Comparison of ENCODE assay signal across 8 cellular contexts in the genomic region with DNA sequence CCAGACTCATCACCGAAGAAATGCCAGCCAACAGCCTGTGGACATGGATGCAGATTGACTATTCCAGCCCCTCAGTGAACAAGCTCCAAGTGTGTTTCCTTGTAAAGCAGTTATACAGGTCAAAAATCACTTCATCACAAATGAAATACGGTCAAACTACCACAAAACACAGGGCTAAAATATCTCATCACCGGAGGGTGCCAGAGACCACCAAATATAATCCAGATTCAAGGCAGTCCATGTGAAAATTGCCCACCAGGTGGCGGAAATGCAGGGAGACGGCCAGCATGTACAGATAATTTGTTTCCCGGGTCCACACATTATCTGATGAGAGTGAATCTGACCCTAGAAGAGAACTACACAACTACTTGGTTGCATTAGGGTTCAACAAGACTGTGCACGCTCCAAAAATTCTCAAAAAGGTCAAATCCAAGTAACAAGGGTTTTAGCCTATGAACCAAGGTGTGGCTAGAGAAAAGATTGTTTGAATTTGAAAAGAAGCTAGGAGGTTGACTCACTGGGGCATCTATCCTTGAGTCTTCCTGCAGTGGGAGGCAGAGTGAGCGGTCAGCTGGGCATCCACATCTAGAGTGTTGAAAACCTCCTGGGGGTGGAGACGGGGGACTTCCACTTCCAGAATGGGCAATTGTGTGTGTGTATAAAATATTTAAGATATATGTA.
DNase-seq lines count a peak whose midpoint lies in the region; ATAC-seq and TF ChIP-seq lines count a peak whose summit lies in the region.

No MANE protein-coding gene starts in this region.

- no peaks in the 10 kb centered on the region for H3K36me3 Mint-ChIP-seq in activated CD4-positive, alpha-beta memory T cell treated with anti-CD3 and anti-CD28 coated beads for 36 hours

- H3K4me3 ChIP-seq in AG04450 (ENCODE audit: low read depth, low read length) (no peak overlapping the region), mesendoderm (ENCODE audit: low read length) (no peak overlapping the region)

- no peak overlapping the region for H3K9ac ChIP-seq in mesendoderm (ENCODE audit: low read length)

- intact Hi-C loops in activated CD4-positive, alpha-beta memory T cell treated with anti-CD3 and anti-CD28 coated beads for 36 hours (cut with micrococcal nuclease): loop anchor here (1.0 to 5.0 kb wide), 5 partner anchors 152 to 428 kb away; no protein-coding TSS in a partner anchor

- POLR2A ChIA-PET in AG04450 (lab: Yijun Ruan, JAX): no interaction called here
- POLR2A ChIA-PET in activated CD4-positive, alpha-beta memory T cell treated with anti-CD3 and anti-CD28 coated beads for 36 hours (lab: Charles Lee): no interaction called here

- peaks cover 12% of the 10 kb centered on the region for H3K9me3 Mint-ChIP-seq in activated CD4-positive, alpha-beta memory T cell treated with anti-CD3 and anti-CD28 coated beads for 36 hours

- H4K5ac ChIP-seq in mesendoderm (ENCODE audit: low read length): no peak overlapping the region

- H3K79me1 ChIP-seq in mesendoderm (ENCODE audit: low read length): no peaks in the 10 kb centered on the region

- H3K4me1 Mint-ChIP-seq in activated CD4-positive, alpha-beta memory T cell treated with anti-CD3 and anti-CD28 coated beads for 36 hours (ENCODE audit: low read depth): peaks cover 3% of the 10 kb centered on the region

- no peak overlapping the region for H2BK15ac ChIP-seq in mesendoderm (replicated peaks; ENCODE audit: low read depth)

- no peak overlapping the region for H4K8ac ChIP-seq in mesendoderm (ENCODE audit: low read depth, low read length)

- CTCF ChIA-PET in AG04450 (lab: Charles Lee): interaction anchor here (0.5 to 8.4 kb wide), 42 partner anchors 8 to 632 kb away, joined by 3 to 304 read pairs (median 4); a partner anchor contains a TSS
- CTCF ChIA-PET in activated CD4-positive, alpha-beta memory T cell treated with anti-CD3 and anti-CD28 coated beads for 36 hours (lab: Charles Lee): interaction anchor here (0.7 to 9.3 kb wide), 43 partner anchors 7 to 428 kb away, joined by 3 to 217 read pairs (median 5); a partner anchor contains a TSS

- TF ChIP-seq CTCF in AG04450 (IDR thresholded peaks at IDR 0.05; ENCODE audit: low read depth, low read length): peak; percentile 90

- DNase-seq in AG04450 (ENCODE audit: low read depth, low spot score) (peak; percentile 36), NCI-H526 (lab: John Stamatoyannopoulos, UW) (peak; percentile 26 to 88), ecto neural progenitor cell (ENCODE audit: low spot score) (peak; percentile 83), mesendoderm (peak; percentile 77), NCI-H226 (no peak)
- peak; percentile 81 for DNase-seq in activated CD4-positive, alpha-beta memory T cell treated with anti-CD3 and anti-CD28 coated beads for 36 hours
- DNase-seq in stimulated activated CD8-positive, alpha-beta memory T cell treated with anti-CD3 and anti-CD28 coated beads, Interleukin-4, amount 100 ng/mL, for 4 hours (ENCODE audit: low read depth in 2 of 2, low spot score in 1 of 2): peak; percentile 48 to 52

- no peak overlapping the region for H3K4ac ChIP-seq in mesendoderm (ENCODE audit: low read depth, low read length)

- no peak overlapping the region for H3K4me2 ChIP-seq in mesendoderm (ENCODE audit: low read length)

- no peaks in the 10 kb centered on the region for H3K36me3 ChIP-seq in mesendoderm (ENCODE audit: control insufficient read depth, insufficient read depth, low read length)

- H3K23ac ChIP-seq in mesendoderm (ENCODE audit: low read length): no peak overlapping the region

- H3K9me3 ChIP-seq in AG04450 (ENCODE audit: control insufficient read depth, insufficient read depth, low read length): no peaks in the 10 kb centered on the region; the same call in 1 of the 2 replicates

- H3K27ac ChIP-seq in AG04450 (ENCODE audit: low read depth, low read length) (no peak overlapping the region), mesendoderm (ENCODE audit: low read depth, low read length) (no peak overlapping the region)

- H3K27me3 ChIP-seq in AG04450 (ENCODE audit: control insufficient read depth, insufficient read depth, low read length): peaks cover 8% of the 10 kb centered on the region
- no peaks in the 10 kb centered on the region for H3K27me3 ChIP-seq in mesendoderm (ENCODE audit: insufficient read depth, low read length, poor library complexity)

- no peak overlapping the region for H3K56ac ChIP-seq in mesendoderm (ENCODE audit: low read length)

- H2AK5ac ChIP-seq in mesendoderm (ENCODE audit: low read length): no peak overlapping the region

- H3K79me2 ChIP-seq in mesendoderm (ENCODE audit: control insufficient read depth, insufficient read depth, low read length): no peaks in the 10 kb centered on the region

- H3K4me1 ChIP-seq in mesendoderm (ENCODE audit: control insufficient read depth, low read depth, low read length): no peaks in the 10 kb centered on the region

- WGBS in mesendoderm (ENCODE audit: extremely low coverage, insufficient coverage, low lambda C conversion rate): no CpG with 5 or more reads among the region's 9 CpGs

- ATAC-seq in GM19324 (IDR thresholded peaks at IDR 0.05; ENCODE audit: low FRiP score, unreplicated experiment): peak; percentile 57

- no peak overlapping the region for H2BK120ac ChIP-seq in mesendoderm (ENCODE audit: low read depth, low read length)

- peaks cover 21% of the 10 kb centered on the region for H3K27me3 Mint-ChIP-seq in activated CD4-positive, alpha-beta memory T cell treated with anti-CD3 and anti-CD28 coated beads for 36 hours

- no peak overlapping the region for H2BK5ac ChIP-seq in mesendoderm (ENCODE audit: low read length)

- H3K27ac Mint-ChIP-seq in activated CD4-positive, alpha-beta memory T cell treated with anti-CD3 and anti-CD28 coated beads for 36 hours: no peak overlapping the region

- H3K18ac ChIP-seq in mesendoderm (ENCODE audit: low read length): no peak overlapping the region

- H3K4me3 Mint-ChIP-seq in activated CD4-positive, alpha-beta memory T cell treated with anti-CD3 and anti-CD28 coated beads for 36 hours: no peak overlapping the region
